In genomic region chr10:16992611-16993119, GRCh38 we compare ENCODE assay signal across 15 cellular contexts.
DNase-seq lines count a peak whose midpoint lies in the region; ATAC-seq, FAIRE-seq and TF ChIP-seq lines count a peak whose summit lies in the region.
"Had no signal": no experiment of that assay in that cellular context is flagged by ENCODE, and none has a peak within 500 bp of the region (broad histone marks: within the 10 kb centered on the region; RNA-seq: fewer than 3 reads in every experiment).

No MANE protein-coding gene starts in this region.

- DNase-seq in left ventricle myocardium inferior = no peak
- DNase-seq in right atrium auricular region (ENCODE audit: low spot score) = no peak
- DNase-seq in endothelial cell of umbilical vein (ENCODE audit: low read depth, low spot score) = peak; percentile 85
- no peak for DNase-seq in NCI-H82 treated with DMSO at 0.1 percent for 48 hours (lab: John Stamatoyannopoulos, UW; ENCODE audit: unreplicated experiment)
- DNase-seq in kidney = no peak
- DNase-seq in stimulated activated effector memory CD8-positive, alpha-beta T cell treated with anti-CD3 and anti-CD28 coated beads, Interleukin-12 subunit alpha, Interleukin-12 subunit beta, amount 100 ng/mL, for 72 hours (ENCODE audit: low spot score in 2 of 2) = no peak
- DNase-seq: activated CD4-positive, CD25-positive, alpha-beta regulatory T cell; cortex of kidney; DMS153; naive thymus-derived CD4-positive, alpha-beta T cell; substantia nigra had no signal

- H4K20me1 ChIP-seq in endothelial cell of umbilical vein (replicated peaks; ENCODE audit: control insufficient read depth, extremely low read depth, insufficient read depth, low read length) = no peaks in the 10 kb centered on the region

- peak overlapping the region; percentile 70 for H3K27ac ChIP-seq in left ventricle myocardium inferior (replicated peaks)
- peak overlapping the region in 1 of 2 donors; percentile 37 for H3K27ac ChIP-seq in right atrium auricular region
- H3K27ac ChIP-seq in endothelial cell of umbilical vein (ENCODE audit: insufficient read depth, low read depth, low read length) = peak overlapping the region; percentile 98
- no peak overlapping the region for H3K27ac ChIP-seq in kidney (ENCODE audit: low read depth in 2 of 2, low read length in 2 of 2)
- H3K27ac ChIP-seq: A549 had no signal

- H3K36me3 Mint-ChIP-seq in nephron (ENCODE audit: low read depth) = peaks cover 3% of the 10 kb centered on the region
- H3K36me3 Mint-ChIP-seq in stimulated activated effector memory CD8-positive, alpha-beta T cell treated with anti-CD3 and anti-CD28 coated beads, Interleukin-12 subunit alpha, Interleukin-12 subunit beta, amount 100 ng/mL, for 72 hours = no peaks in the 10 kb centered on the region

- peaks cover 19% of the 10 kb centered on the region for H3K4me1 Mint-ChIP-seq in nephron
- H3K4me1 Mint-ChIP-seq in stimulated activated effector memory CD8-positive, alpha-beta T cell treated with anti-CD3 and anti-CD28 coated beads, Interleukin-12 subunit alpha, Interleukin-12 subunit beta, amount 100 ng/mL, for 72 hours = no peaks in the 10 kb centered on the region

- TF ChIP-seq POLR2A in endothelial cell of umbilical vein (IDR thresholded peaks at IDR 0.05; ENCODE audit: low read depth, low read length) = peak; percentile 47

- H3K9ac ChIP-seq in endothelial cell of umbilical vein (replicated peaks; ENCODE audit: extremely low read depth, insufficient read depth, low read length) (peak overlapping the region; percentile 76), kidney (ENCODE audit: low read length in 2 of 2) (no peak overlapping the region)

- peak overlapping the region in 1 of 3 experiments; percentile 44 for H3K4me3 Mint-ChIP-seq in nephron
- no peak overlapping the region for H3K4me3 Mint-ChIP-seq in stimulated activated effector memory CD8-positive, alpha-beta T cell treated with anti-CD3 and anti-CD28 coated beads, Interleukin-12 subunit alpha, Interleukin-12 subunit beta, amount 100 ng/mL, for 72 hours
- H3K4me3 Mint-ChIP-seq: activated naive CD8-positive, alpha-beta T cell; naive thymus-derived CD4-positive, alpha-beta T cell had no signal

- FAIRE-seq in endothelial cell of umbilical vein (lab: Jason Lieb, UNC) (peak; percentile 12), kidney (lab: Jason Lieb, UNC) (no peak)
- FAIRE-seq: A549 had no signal

- H3K27me3 Mint-ChIP-seq in nephron (ENCODE audit: low read depth) = no peaks in the 10 kb centered on the region
- H3K27me3 Mint-ChIP-seq: activated naive CD8-positive, alpha-beta T cell had no signal

- no peak for ATAC-seq in stimulated activated effector memory CD8-positive, alpha-beta T cell treated with anti-CD3 and anti-CD28 coated beads, Interleukin-12 subunit alpha, Interleukin-12 subunit beta, amount 100 ng/mL, for 72 hours
- no peak for ATAC-seq in GM21360 (IDR thresholded peaks at IDR 0.05; ENCODE audit: unreplicated experiment)
- ATAC-seq: A549; naive thymus-derived CD4-positive, alpha-beta T cell had no signal

- H3K4me1 ChIP-seq in left ventricle myocardium inferior (peaks cover 41% of the 10 kb centered on the region), right atrium auricular region (peaks cover 0 to 36% of the 10 kb centered on the region in 2 donors), endothelial cell of umbilical vein (ENCODE audit: control insufficient read depth, extremely low read depth, insufficient read depth, low read length) (peaks cover 61% of the 10 kb centered on the region), kidney (ENCODE audit: control insufficient read depth in 1 of 2, insufficient read depth in 1 of 2, low read depth in 1 of 2, low read length in 2 of 2) (peaks cover 0 to 5% of the 10 kb centered on the region in 2 donors)
- H3K4me1 ChIP-seq: A549 had no signal

- no peak for TF ChIP-seq CTCF in left ventricle myocardium inferior (IDR thresholded peaks at IDR 0.05; ENCODE audit: borderline replicate concordance)
- no peak for TF ChIP-seq CTCF in right atrium auricular region (IDR thresholded peaks at IDR 0.05)
- TF ChIP-seq CTCF in endothelial cell of umbilical vein (IDR thresholded peaks at IDR 0.05; ENCODE audit: extremely low read depth in 1 of 2, insufficient read depth in 1 of 2, low read depth in 1 of 2, low read length in 2 of 2) = no peak
- no peak for TF ChIP-seq CTCF in nephron (IDR thresholded peaks at IDR 0.05; ENCODE audit: unreplicated experiment in 3 of 3)
- no peak for TF ChIP-seq CTCF in kidney (IDR thresholded peaks at IDR 0.05; ENCODE audit: borderline replicate concordance, extremely low read depth, insufficient read depth)

- CTCF ChIA-PET in endothelial cell of umbilical vein (lab: Charles Lee) = interaction anchor here (0.7 to 2.1 kb wide), 14 partner anchors 9 to 264 kb away, joined by 3 to 8 read pairs (median 4); partner anchors contain the start of gene TRDMT1

- BruUV-seq in endothelial cell of umbilical vein (replicated peaks; lab: Mats Ljungman, UMichigan) = no TSS peak

- H3K9me1 ChIP-seq in endothelial cell of umbilical vein (replicated peaks; ENCODE audit: control insufficient read depth, extremely low read depth, insufficient read depth, low read length) = no peaks in the 10 kb centered on the region

- peak overlapping the region; percentile 37 to 80 (median 77) for H3K27ac Mint-ChIP-seq in nephron
- H3K27ac Mint-ChIP-seq in stimulated activated effector memory CD8-positive, alpha-beta T cell treated with anti-CD3 and anti-CD28 coated beads, Interleukin-12 subunit alpha, Interleukin-12 subunit beta, amount 100 ng/mL, for 72 hours = no peak overlapping the region
- H3K27ac Mint-ChIP-seq: activated naive CD8-positive, alpha-beta T cell; naive thymus-derived CD4-positive, alpha-beta T cell had no signal

- no peaks in the 10 kb centered on the region for H3K79me2 ChIP-seq in endothelial cell of umbilical vein (ENCODE audit: control insufficient read depth, insufficient read depth, low read length)

- H3K9me3 Mint-ChIP-seq in nephron = peaks cover 9% of the 10 kb centered on the region
- H3K9me3 Mint-ChIP-seq in stimulated activated effector memory CD8-positive, alpha-beta T cell treated with anti-CD3 and anti-CD28 coated beads, Interleukin-12 subunit alpha, Interleukin-12 subunit beta, amount 100 ng/mL, for 72 hours = no peaks in the 10 kb centered on the region

- H3K27me3 ChIP-seq in left ventricle myocardium inferior (ENCODE audit: low read depth) = no peaks in the 10 kb centered on the region
- no peaks in the 10 kb centered on the region for H3K27me3 ChIP-seq in right atrium auricular region
- no peaks in the 10 kb centered on the region for H3K27me3 ChIP-seq in endothelial cell of umbilical vein (ENCODE audit: control insufficient read depth in 2 of 2, insufficient read depth in 2 of 2, low read length in 2 of 2)

- H3K9me3 ChIP-seq in left ventricle myocardium inferior (replicated peaks) (no peaks in the 10 kb centered on the region), right atrium auricular region (no peaks in the 10 kb centered on the region), endothelial cell of umbilical vein (replicated peaks; ENCODE audit: control insufficient read depth, insufficient read depth, low read length) (no peaks in the 10 kb centered on the region), kidney (ENCODE audit: control insufficient read depth in 1 of 2, low read length in 2 of 2) (no peaks in the 10 kb centered on the region)
- H3K9me3 ChIP-seq: A549 had no signal

- H3K4me2 ChIP-seq in endothelial cell of umbilical vein (ENCODE audit: insufficient read depth, low read length) = peak overlapping the region; percentile 98
- H3K4me2 ChIP-seq: A549 had no signal

- dilution Hi-C loops in endothelial cell of umbilical vein (cut with MboI; ENCODE audit: extremely low pct_ligation_motif_present, low sequenced_read_pairs) = no loop called here

- POLR2A ChIA-PET in endothelial cell of umbilical vein (lab: Charles Lee) = interaction anchor here (1.0 to 1.6 kb wide), 4 partner anchors 24 to 238 kb away, joined by 3 to 8 read pairs (median 6); no protein-coding TSS in a partner anchor

- peak overlapping the region; percentile 29 for H3K4me3 ChIP-seq in left ventricle myocardium inferior
- H3K4me3 ChIP-seq in right atrium auricular region = no peak overlapping the region
- H3K4me3 ChIP-seq in endothelial cell of umbilical vein (replicated peaks in 1 of 3; ENCODE audit: insufficient read depth in 1 of 3, low read depth in 1 of 3, low read length in 3 of 3) = peak overlapping the region in 2 of 3 experiments; percentile 21 to 49
- H3K4me3 ChIP-seq in kidney (ENCODE audit: low read length in 2 of 2) = peak overlapping the region in 1 of 2 donors; percentile 19
- H3K4me3 ChIP-seq: A549 had no signal

- intact Hi-C loops in left ventricle myocardium inferior (cut with micrococcal nuclease) = no loop called here
- intact Hi-C loops in endothelial cell of umbilical vein (cut with micrococcal nuclease) = loop anchor here (1.0 to 2.0 kb wide), 2 partner anchors 14 to 24 kb away; no protein-coding TSS in a partner anchor
- intact Hi-C loops in kidney (cut with DNase I) = no loop called here

- H2AFZ ChIP-seq in endothelial cell of umbilical vein (ENCODE audit: low read depth, low read length) = peak overlapping the region; percentile 8

- H3K36me3 ChIP-seq in left ventricle myocardium inferior (no peaks in the 10 kb centered on the region), right atrium auricular region (no peaks in the 10 kb centered on the region), endothelial cell of umbilical vein (ENCODE audit: control insufficient read depth in 2 of 2, extremely low read depth in 1 of 2, insufficient read depth in 2 of 2, low read length in 2 of 2) (no peaks in the 10 kb centered on the region), kidney (ENCODE audit: control insufficient read depth in 1 of 2, insufficient read depth in 2 of 2, low read length in 2 of 2) (no peaks in the 10 kb centered on the region)

TF ChIP-seq in endothelial cell of umbilical vein, 7 proteins besides CTCF, POLR2A, EP300 and RAD21:
- TF ChIP-seq MYC (IDR thresholded peaks at IDR 0.05; ENCODE audit: low read depth, low read length) (peak; percentile 30), GATA2 (IDR thresholded peaks at IDR 0.05; ENCODE audit: insufficient read depth, insufficient read length, low read depth, low read length) (peak; percentile 68), POLR2AphosphoS5 (IDR thresholded peaks at IDR 0.05; ENCODE audit: insufficient read depth, low read depth, low read length) (peak; percentile 24), JUN (IDR thresholded peaks at IDR 0.05; ENCODE audit: borderline replicate concordance, insufficient read depth, insufficient read length, low read depth) (no peak)
TF ChIP-seq in endothelial cell of umbilical vein: peak in this region for 3.

Comparison
In these comparisons a context has a peak if more than half of its experiments do, and no peak if none do; other contexts are left out.
1. H3K4me3 ChIP-seq: peak in left ventricle myocardium inferior (single experiment) and endothelial cell of umbilical vein (2 of 3); none in right atrium auricular region (0 of 2).
2. H3K27ac ChIP-seq: peak in left ventricle myocardium inferior (single experiment) and endothelial cell of umbilical vein (single experiment); none in kidney (0 of 2).